Comparison of ENCODE assay signal across 21 cellular contexts in genomic region chr19:41316306-41316920, GRCh38. TPM values are rescaled to one million over a fixed set of nuclear protein-coding genes. Genes with fewer than 3 reads are reported as not detected.
A peak's percentile ranks its signal among the peaks of the same experiment; 100 is the strongest.
DNase-seq lines count a peak whose midpoint lies in the region; ATAC-seq and TF ChIP-seq lines count a peak whose summit lies in the region.
"Had no signal": no experiment of that assay in that cellular context is flagged by ENCODE, and none has a peak within 500 bp of the region (broad histone marks: within the 10 kb centered on the region; RNA-seq: fewer than 3 reads in every experiment).

No MANE protein-coding gene starts in this region.

- H3K4me3 ChIP-seq in body of pancreas, result no peak overlapping the region
- H3K4me3 ChIP-seq: suprapubic skin had no signal

- H3K4me1 Mint-ChIP-seq in activated CD4-positive, alpha-beta T cell treated with anti-CD3 and anti-CD28 coated beads, Interleukin-2, amount 10 ng/mL, durations not matched to agents 7 days and 5 days, result peaks cover 34% of the 10 kb centered on the region
- peaks cover 25% of the 10 kb centered on the region for H3K4me1 Mint-ChIP-seq in activated CD4-positive, alpha-beta memory T cell treated with anti-CD3 and anti-CD28 coated beads for 36 hours (ENCODE audit: low read depth)
- H3K4me1 Mint-ChIP-seq in chondrocyte (ENCODE audit: low read depth) (peaks cover 46% of the 10 kb centered on the region), neural crest cell (peaks cover 12% of the 10 kb centered on the region)

- H3K4me3 Mint-ChIP-seq in activated CD4-positive, alpha-beta T cell treated with anti-CD3 and anti-CD28 coated beads, Interleukin-2, amount 10 ng/mL, durations not matched to agents 7 days and 5 days, result peak overlapping the region; percentile 10
- no peak overlapping the region for H3K4me3 Mint-ChIP-seq in activated CD4-positive, alpha-beta memory T cell treated with anti-CD3 and anti-CD28 coated beads for 36 hours
- H3K4me3 Mint-ChIP-seq in chondrocyte (ENCODE audit: unreplicated experiment), result no peak overlapping the region
- H3K4me3 Mint-ChIP-seq in neural crest cell, result peak overlapping the region; percentile 33
- H3K4me3 Mint-ChIP-seq: activated CD8-positive, alpha-beta memory T cell treated with anti-CD3 and anti-CD28 coated beads, Interleukin-2, amount 10 ng/mL, durations not matched to agents 7 days and 5 days had no signal

- ATAC-seq in body of pancreas (no peak), GM21529 (IDR thresholded peaks at IDR 0.05; ENCODE audit: unreplicated experiment) (no peak)
- ATAC-seq: activated CD4-positive, CD25-positive, alpha-beta regulatory T cell treated with anti-CD3 and anti-CD28 coated beads, Interleukin-2, amount 50 U/mL, for 24 hours; activated CD8-positive, alpha-beta memory T cell treated with anti-CD3 and anti-CD28 coated beads, Interleukin-2, amount 10 ng/mL, durations not matched to agents 7 days and 5 days; PC-3 had no signal

- DNase-seq in activated CD4-positive, alpha-beta T cell treated with anti-CD3 and anti-CD28 coated beads, Interleukin-2, amount 10 ng/mL, durations not matched to agents 7 days and 5 days, result no peak
- DNase-seq in activated CD4-positive, alpha-beta T cell treated with anti-CD3 and anti-CD28 coated beads for 1 hour, result no peak
- no peak for DNase-seq in activated CD4-positive, alpha-beta memory T cell treated with anti-CD3 and anti-CD28 coated beads for 36 hours
- peak; percentile 76 for DNase-seq in chondrocyte (ENCODE audit: low spot score)
- DNase-seq in neural crest cell (ENCODE audit: low read depth, low spot score), result no peak
- no peak for DNase-seq in NCI-H1436 (lab: John Stamatoyannopoulos, UW)
- no peak for DNase-seq in body of pancreas
- DNase-seq: activated CD8-positive, alpha-beta memory T cell treated with anti-CD3 and anti-CD28 coated beads, Interleukin-2, amount 10 ng/mL, durations not matched to agents 7 days and 5 days; activated effector memory CD4-positive, alpha-beta T cell treated with Interleukin-2 at 50 U/mL for 16 hours; dermis blood vessel endothelial cell; DND-41; NCI-H1694 treated with DMSO at 0.1 percent for 48 hours; NCI-H2171; NCI-H524; PC-3; SHP77; stimulated activated CD4-positive, alpha-beta T cell treated with anti-CD3 and anti-CD28 coated beads, Interleukin-2, amount 100 ng/mL, for 24 hours; SW 1271 had no signal

- peaks cover 65% of the 10 kb centered on the region for H3K36me3 Mint-ChIP-seq in activated CD4-positive, alpha-beta T cell treated with anti-CD3 and anti-CD28 coated beads, Interleukin-2, amount 10 ng/mL, durations not matched to agents 7 days and 5 days (ENCODE audit: low read depth)
- H3K36me3 Mint-ChIP-seq in activated CD4-positive, alpha-beta memory T cell treated with anti-CD3 and anti-CD28 coated beads for 36 hours, result peaks cover 38% of the 10 kb centered on the region
- H3K36me3 Mint-ChIP-seq in chondrocyte (ENCODE audit: low read depth) (peaks cover 32% of the 10 kb centered on the region), neural crest cell (ENCODE audit: low read depth) (peaks cover 23% of the 10 kb centered on the region)

- intact Hi-C loops in activated CD4-positive, alpha-beta memory T cell treated with anti-CD3 and anti-CD28 coated beads for 36 hours (cut with micrococcal nuclease), result no loop called here
- intact Hi-C loops in body of pancreas (cut with DNase I), result no loop called here

- H3K36me3 ChIP-seq in body of pancreas (replicated peaks in 1 of 2; ENCODE audit: insufficient read depth in 1 of 2, low read depth in 2 of 2), result peaks cover 0 to 22% of the 10 kb centered on the region in 2 donors

- 96 to 99% methylated on average over 10 to 24 of the region's 24 CpGs for WGBS in body of pancreas, 2 donors

- POLR2A ChIA-PET in activated CD4-positive, alpha-beta T cell treated with anti-CD3 and anti-CD28 coated beads, Interleukin-2, amount 10 ng/mL, durations not matched to agents 7 days and 5 days (lab: Charles Lee), result no interaction called here
- POLR2A ChIA-PET in activated CD4-positive, alpha-beta memory T cell treated with anti-CD3 and anti-CD28 coated beads for 36 hours (lab: Charles Lee), result no interaction called here

- CTCF ChIA-PET in activated CD4-positive, alpha-beta T cell treated with anti-CD3 and anti-CD28 coated beads, Interleukin-2, amount 10 ng/mL, durations not matched to agents 7 days and 5 days (lab: Charles Lee), result no interaction called here
- CTCF ChIA-PET in activated CD4-positive, alpha-beta memory T cell treated with anti-CD3 and anti-CD28 coated beads for 36 hours (lab: Charles Lee), result no interaction called here

- H3K27ac ChIP-seq in body of pancreas, result no peak overlapping the region
- H3K27ac ChIP-seq: suprapubic skin had no signal

- no peak for TF ChIP-seq POLR2A in body of pancreas (IDR thresholded peaks at IDR 0.05)

- no peaks in the 10 kb centered on the region for H3K9me3 ChIP-seq in body of pancreas
- H3K9me3 ChIP-seq: suprapubic skin had no signal

- no peaks in the 10 kb centered on the region for H3K27me3 ChIP-seq in body of pancreas
- H3K27me3 ChIP-seq: suprapubic skin had no signal

- H3K9me3 Mint-ChIP-seq in activated CD4-positive, alpha-beta T cell treated with anti-CD3 and anti-CD28 coated beads, Interleukin-2, amount 10 ng/mL, durations not matched to agents 7 days and 5 days, result no peaks in the 10 kb centered on the region
- H3K9me3 Mint-ChIP-seq in activated CD4-positive, alpha-beta memory T cell treated with anti-CD3 and anti-CD28 coated beads for 36 hours, result no peaks in the 10 kb centered on the region
- H3K9me3 Mint-ChIP-seq in chondrocyte (ENCODE audit: low read depth) (no peaks in the 10 kb centered on the region), neural crest cell (no peaks in the 10 kb centered on the region)

- no peak for TF ChIP-seq CTCF in chondrocyte (IDR thresholded peaks at IDR 0.05)
- TF ChIP-seq CTCF in neural crest cell (conservative IDR thresholded peaks at IDR 0.05), result no peak
- TF ChIP-seq CTCF in body of pancreas (IDR thresholded peaks at IDR 0.05), result no peak

- H3K27ac Mint-ChIP-seq in activated CD4-positive, alpha-beta T cell treated with anti-CD3 and anti-CD28 coated beads, Interleukin-2, amount 10 ng/mL, durations not matched to agents 7 days and 5 days, result no peak overlapping the region
- H3K27ac Mint-ChIP-seq in activated CD4-positive, alpha-beta memory T cell treated with anti-CD3 and anti-CD28 coated beads for 36 hours, result peak overlapping the region; percentile 46
- H3K27ac Mint-ChIP-seq in chondrocyte (ENCODE audit: unreplicated experiment), result peak overlapping the region; percentile 57
- H3K27ac Mint-ChIP-seq in neural crest cell (ENCODE audit: unreplicated experiment), result no peak overlapping the region
- H3K27ac Mint-ChIP-seq: activated CD8-positive, alpha-beta memory T cell treated with anti-CD3 and anti-CD28 coated beads, Interleukin-2, amount 10 ng/mL, durations not matched to agents 7 days and 5 days had no signal

- H3K4me1 ChIP-seq in body of pancreas, result peaks cover 2% of the 10 kb centered on the region

- no peaks in the 10 kb centered on the region for H3K27me3 Mint-ChIP-seq in activated CD4-positive, alpha-beta T cell treated with anti-CD3 and anti-CD28 coated beads, Interleukin-2, amount 10 ng/mL, durations not matched to agents 7 days and 5 days
- H3K27me3 Mint-ChIP-seq in activated CD4-positive, alpha-beta memory T cell treated with anti-CD3 and anti-CD28 coated beads for 36 hours, result no peaks in the 10 kb centered on the region
- H3K27me3 Mint-ChIP-seq in chondrocyte (ENCODE audit: low read depth) (no peaks in the 10 kb centered on the region), neural crest cell (ENCODE audit: low read depth) (no peaks in the 10 kb centered on the region)
- H3K27me3 Mint-ChIP-seq: activated CD8-positive, alpha-beta memory T cell treated with anti-CD3 and anti-CD28 coated beads, Interleukin-2, amount 10 ng/mL, durations not matched to agents 7 days and 5 days had no signal

RNA-seq across cellular contexts. Expression of gene CCDC97, which starts 6.4 kb away (rescaled TPM):
- total RNA-seq in activated CD4-positive, alpha-beta T cell treated with anti-CD3 and anti-CD28 coated beads, Interleukin-2, amount 10 ng/mL, durations not matched to agents 7 days and 5 days, result 10 to 100 TPM; 50.4 to 51.7 TPM
- 10 to 100 TPM; 20.5 to 23.4 TPM for total RNA-seq in activated CD4-positive, alpha-beta memory T cell treated with anti-CD3 and anti-CD28 coated beads for 36 hours
- total RNA-seq in chondrocyte, result 21.8 to 33.2 TPM (median 25.5 TPM) in 3 replicates
- 47.3 and 48.5 TPM in 2 replicates for total RNA-seq in neural crest cell
- total RNA-seq in body of pancreas, result 10 to 100 TPM; 10.6 to 11.2 TPM

RNA-seq across cellular contexts. Expression of gene TGFB1, which starts 37.3 kb away (rescaled TPM):
- total RNA-seq in activated CD4-positive, alpha-beta T cell treated with anti-CD3 and anti-CD28 coated beads, Interleukin-2, amount 10 ng/mL, durations not matched to agents 7 days and 5 days, result 100 to 1,000 TPM; 194 TPM
- 100 to 1,000 TPM; 108 to 110 TPM for total RNA-seq in activated CD4-positive, alpha-beta memory T cell treated with anti-CD3 and anti-CD28 coated beads for 36 hours
- total RNA-seq in chondrocyte, result 188 to 197 TPM (median 195 TPM) in 3 replicates
- 2.2 and 3.1 TPM in 2 replicates for total RNA-seq in neural crest cell
- 10 to 100 TPM in 1 of 2 donors, 1 to 10 TPM in 1; 7.8 to 17.1 TPM for total RNA-seq in body of pancreas

RNA-seq across cellular contexts. Expression of gene B9D2, which starts 47.5 kb away (rescaled TPM):
- total RNA-seq in activated CD4-positive, alpha-beta T cell treated with anti-CD3 and anti-CD28 coated beads, Interleukin-2, amount 10 ng/mL, durations not matched to agents 7 days and 5 days, result 10 to 100 TPM; 11.6 to 11.7 TPM
- total RNA-seq in activated CD4-positive, alpha-beta memory T cell treated with anti-CD3 and anti-CD28 coated beads for 36 hours, result 1 to 10 TPM; 4.7 to 5.1 TPM
- total RNA-seq in chondrocyte (2.0 to 3.0 TPM (median 2.6 TPM) in 3 replicates), neural crest cell (11.7 and 13.8 TPM in 2 replicates), body of pancreas (1 to 10 TPM in 1 of 2 donors, under 1 TPM in 1; 0.52 to 5.3 TPM)

RNA-seq across cellular contexts. Expression of gene HNRNPUL1, which starts 52.2 kb away (rescaled TPM):
- total RNA-seq in activated CD4-positive, alpha-beta T cell treated with anti-CD3 and anti-CD28 coated beads, Interleukin-2, amount 10 ng/mL, durations not matched to agents 7 days and 5 days, result 100 to 1,000 TPM; 333 to 348 TPM
- total RNA-seq in activated CD4-positive, alpha-beta memory T cell treated with anti-CD3 and anti-CD28 coated beads for 36 hours, result 100 to 1,000 TPM; 290 to 295 TPM
- total RNA-seq in chondrocyte (158 to 195 TPM (median 161 TPM) in 3 replicates), neural crest cell (306 and 320 TPM in 2 replicates), body of pancreas (10 to 100 TPM; 76.0 to 87.3 TPM)

RNA-seq across cellular contexts. Expression of gene TMEM91, which starts 59.9 kb away (rescaled TPM):
- 1 to 10 TPM; 5.4 to 5.6 TPM for total RNA-seq in activated CD4-positive, alpha-beta T cell treated with anti-CD3 and anti-CD28 coated beads, Interleukin-2, amount 10 ng/mL, durations not matched to agents 7 days and 5 days
- total RNA-seq in activated CD4-positive, alpha-beta memory T cell treated with anti-CD3 and anti-CD28 coated beads for 36 hours, result 1 to 10 TPM; 4.5 to 4.6 TPM
- total RNA-seq in chondrocyte (4.8 to 6.8 TPM (median 5.4 TPM) in 3 replicates), neural crest cell (6.6 and 7.8 TPM in 2 replicates), body of pancreas (10 to 100 TPM in 1 of 2 donors, 1 to 10 TPM in 1; 7.5 to 15.5 TPM)

Comparison
In these comparisons a context has a peak if more than half of its experiments do, and no peak if none do; other contexts are left out.
1. H3K27ac Mint-ChIP-seq: peak in activated CD4-positive, alpha-beta memory T cell treated with anti-CD3 and anti-CD28 coated beads for 36 hours (single experiment) and chondrocyte (single experiment); none in activated CD4-positive, alpha-beta T cell treated with anti-CD3 and anti-CD28 coated beads, Interleukin-2, amount 10 ng/mL, durations not matched to agents 7 days and 5 days (single experiment) and neural crest cell (single experiment).
2. H3K4me3 Mint-ChIP-seq: peak in activated CD4-positive, alpha-beta T cell treated with anti-CD3 and anti-CD28 coated beads, Interleukin-2, amount 10 ng/mL, durations not matched to agents 7 days and 5 days (single experiment) and neural crest cell (single experiment); none in activated CD4-positive, alpha-beta memory T cell treated with anti-CD3 and anti-CD28 coated beads for 36 hours (single experiment) and chondrocyte (single experiment).
3. RNA of gene TGFB1, which starts 37.3 kb away (total RNA-seq): 188 to 197 TPM in chondrocyte, 194 TPM in activated CD4-positive, alpha-beta T cell treated with anti-CD3 and anti-CD28 coated beads, Interleukin-2, amount 10 ng/mL, durations not matched to agents 7 days and 5 days and 108 to 110 TPM in activated CD4-positive, alpha-beta memory T cell treated with anti-CD3 and anti-CD28 coated beads for 36 hours; 7.8 to 17.1 TPM in body of pancreas and 2.2 to 3.1 TPM in neural crest cell; every median in the first group is over 4 times any median in the second.